18 cellular contexts compared by ENCODE assay signal in genomic region chr17:68540981-68541380, GRCh38.
"Had no signal": no experiment of that assay in that cellular context is flagged by ENCODE, and none has a peak within 500 bp of the region (broad histone marks: within the 10 kb centered on the region; RNA-seq: fewer than 3 reads in every experiment).

No MANE protein-coding gene starts in this region.

- H3K27me3 Mint-ChIP-seq: activated naive CD4-positive, alpha-beta T cell treated with anti-CD3 and anti-CD28 coated beads, Interleukin-2, amount 50 U/mL, for 24 hours; naive thymus-derived CD8-positive, alpha-beta T cell had no signal

- DNase-seq: activated gamma-delta T cell treated with Interleukin-2 at 50 U/mL for 16 hours; activated T-cell treated with anti-CD3 and anti-CD28 coated beads, Interleukin-2, amount 50 U/mL, for 1 hour; anterior cingulate cortex; body of pancreas; central memory CD4-positive, alpha-beta T cell; esophagus squamous epithelium; gastrocnemius medialis; mammary epithelial cell; naive thymus-derived CD8-positive, alpha-beta T cell; stimulated activated CD4-positive, alpha-beta T cell treated with anti-CD3 and anti-CD28 coated beads, Interleukin-1b, Interleukin-23, amount 100 ng/mL, for 48 hours; T1000; testis had no signal

- H3K4me3 Mint-ChIP-seq: activated naive CD4-positive, alpha-beta T cell treated with anti-CD3 and anti-CD28 coated beads, Interleukin-2, amount 50 U/mL, for 24 hours; mesothelial cell of epicardium; naive thymus-derived CD8-positive, alpha-beta T cell; neural progenitor cell; WTC11 had no signal

- H3K9me3 ChIP-seq: body of pancreas, esophagus squamous epithelium, gastrocnemius medialis, testis, vagina had no signal

- H3K27me3 ChIP-seq: body of pancreas, esophagus squamous epithelium, gastrocnemius medialis, neural progenitor cell, testis, vagina had no signal

- ATAC-seq: body of pancreas, gastrocnemius medialis, WTC11 had no signal

- H3K27ac Mint-ChIP-seq: activated naive CD4-positive, alpha-beta T cell treated with anti-CD3 and anti-CD28 coated beads, Interleukin-2, amount 50 U/mL, for 24 hours; mesothelial cell of epicardium; neural progenitor cell had no signal

- H3K27ac ChIP-seq: body of pancreas, esophagus squamous epithelium, neural progenitor cell, vagina had no signal

- H3K4me1 Mint-ChIP-seq: activated naive CD4-positive, alpha-beta T cell treated with anti-CD3 and anti-CD28 coated beads, Interleukin-2, amount 50 U/mL, for 24 hours; mesothelial cell of epicardium; neural progenitor cell; WTC11 had no signal

- H3K4me3 ChIP-seq: body of pancreas, esophagus squamous epithelium, gastrocnemius medialis, neural progenitor cell, skin epidermis, testis, vagina had no signal

- H3K36me3 ChIP-seq: neural progenitor cell had no signal

- H3K4me1 ChIP-seq: body of pancreas, neural progenitor cell had no signal

- H3K9me3 Mint-ChIP-seq: activated naive CD4-positive, alpha-beta T cell treated with anti-CD3 and anti-CD28 coated beads, Interleukin-2, amount 50 U/mL, for 24 hours; mesothelial cell of epicardium; naive thymus-derived CD8-positive, alpha-beta T cell; neural progenitor cell; WTC11 had no signal
